In genomic region chr13:52428295-52428694, GRCh38 we compare ENCODE assay signal across 15 cellular contexts. TPM values are rescaled to one million over a fixed set of nuclear protein-coding genes. Genes with fewer than 3 reads are reported as not detected.
A peak's percentile ranks its signal among the peaks of the same experiment; 100 is the strongest.
DNase-seq lines count a peak whose midpoint lies in the region; ATAC-seq, FAIRE-seq and TF ChIP-seq lines count a peak whose summit lies in the region.
"Had no signal": no experiment of that assay in that cellular context is flagged by ENCODE, and none has a peak within 500 bp of the region (broad histone marks: within the 10 kb centered on the region; RNA-seq: fewer than 3 reads in every experiment).

No MANE protein-coding gene starts in this region.

- POLR2A ChIA-PET in HepG2 (lab: Yijun Ruan, JAX), result interaction anchor here (1.6 kb wide), 1 partner anchor 22 kb away, joined by 9 read pairs; the partner anchor contains the start of gene VPS36

- no peak overlapping the region for H3K18ac ChIP-seq in mesenchymal stem cell (ENCODE audit: low read depth in 1 of 2, low read length in 2 of 2)

- H3K4me3 ChIP-seq in Loucy (ENCODE audit: low read length, poor library complexity, severe bottlenecking) (peak overlapping the region; percentile 50), HepG2 (replicated peaks in 1 of 3; ENCODE audit: insufficient read depth in 1 of 3, low read depth in 2 of 3, low read length in 3 of 3) (no peak overlapping the region), mesenchymal stem cell (ENCODE audit: insufficient read depth in 1 of 2, low read depth in 1 of 2, low read length in 2 of 2) (no peak overlapping the region)
- H3K4me3 ChIP-seq: BLaER1 had no signal

- H3K23ac ChIP-seq in mesenchymal stem cell (ENCODE audit: low read length in 2 of 2), result no peak overlapping the region

- H2BK15ac ChIP-seq in mesenchymal stem cell (ENCODE audit: low read depth, poor library complexity, severe bottlenecking), result no peak overlapping the region

- DNase-seq in Caki2 (ENCODE audit: low read depth) (peak; percentile 25), astrocyte of the hippocampus (ENCODE audit: low read depth, low spot score) (peak; percentile 38), HepG2 (ENCODE audit: low spot score) (peak; percentile 82), germinal center (ENCODE audit: low spot score) (no peak), hippocampal formation (lab: John Stamatoyannopoulos, UW) (no peak), SIG-M5 (lab: John Stamatoyannopoulos, UW) (no peak), mesenchymal stem cell (no peak)
- DNase-seq: activated CD4-positive, alpha-beta T cell treated with anti-CD3 and anti-CD28 coated beads, Interleukin-2, amount 10 ng/mL, durations not matched to agents 7 days and 5 days; effector memory CD8-positive, alpha-beta T cell; HCEC 1CT; Kasumi-1; NCI-H446; stimulated activated naive CD8-positive, alpha-beta T cell treated with anti-CD3 and anti-CD28 coated beads, Interleukin-15, amount 100 ng/mL, for 72 hours had no signal

- FAIRE-seq in HepG2 (lab: Jason Lieb, UNC), result peak; percentile 56

- peaks cover 56% of the 10 kb centered on the region for H3K36me3 ChIP-seq in Loucy (ENCODE audit: insufficient read depth, low read length)
- H3K36me3 ChIP-seq in HepG2 (replicated peaks in 1 of 2; ENCODE audit: control insufficient read depth in 1 of 2, insufficient read depth in 2 of 2, low read length in 2 of 2), result peaks cover 3 to 28% of the 10 kb centered on the region in 2 experiments
- peaks cover 10 to 84% of the 10 kb centered on the region in 2 experiments for H3K36me3 ChIP-seq in mesenchymal stem cell (ENCODE audit: control insufficient read depth in 1 of 2, insufficient read depth in 2 of 2, low read depth in 1 of 2, low read length in 2 of 2)

- H2BK12ac ChIP-seq in mesenchymal stem cell (ENCODE audit: low read length in 2 of 2), result no peak overlapping the region

- no peak for TF ChIP-seq EP300 in HepG2 (IDR thresholded peaks at IDR 0.05; ENCODE audit: low read depth in 2 of 2, low read length in 2 of 2)
- TF ChIP-seq EP300 in HepG2 (CRISPR knock-in tag; IDR thresholded peaks at IDR 0.05; ENCODE audit: borderline replicate concordance), result no peak

- H2AFZ ChIP-seq in Loucy (ENCODE audit: low read length), result no peak overlapping the region
- no peak overlapping the region for H2AFZ ChIP-seq in HepG2 (ENCODE audit: low read length)
- H2AFZ ChIP-seq in mesenchymal stem cell (ENCODE audit: low read depth, low read length), result no peak overlapping the region

- no peak overlapping the region for H3K4ac ChIP-seq in mesenchymal stem cell (ENCODE audit: low read depth in 1 of 2, low read length in 2 of 2)

- BruUV-seq in HepG2 (replicated peaks; lab: Mats Ljungman, UMichigan), result no TSS peak

- ATAC-seq in HepG2, result peak; percentile 92
- ATAC-seq: effector memory CD8-positive, alpha-beta T cell; stimulated activated naive CD8-positive, alpha-beta T cell treated with anti-CD3 and anti-CD28 coated beads, Interleukin-15, amount 100 ng/mL, for 72 hours had no signal

- H3K27me3 ChIP-seq in Loucy (ENCODE audit: insufficient read depth, low read length, poor library complexity, severe bottlenecking), result no peaks in the 10 kb centered on the region
- H3K27me3 ChIP-seq in HepG2 (ENCODE audit: control insufficient read depth in 1 of 2, insufficient read depth in 2 of 2, low read length in 2 of 2), result no peaks in the 10 kb centered on the region
- H3K27me3 ChIP-seq in mesenchymal stem cell (ENCODE audit: control insufficient read depth in 1 of 2, insufficient read depth in 1 of 2, low read length in 2 of 2), result no peaks in the 10 kb centered on the region
- H3K27me3 ChIP-seq: BLaER1 had no signal

- peaks cover 6% of the 10 kb centered on the region for H3K79me1 ChIP-seq in mesenchymal stem cell (replicated peaks; ENCODE audit: low read length, poor library complexity, severe bottlenecking)

- H3K14ac ChIP-seq in mesenchymal stem cell (ENCODE audit: low read length in 2 of 2), result no peak overlapping the region

- TF ChIP-seq CTCF in Loucy (conservative IDR thresholded peaks at IDR 0.05; ENCODE audit: low read length) (no peak), HepG2 (CRISPR knock-in tag; IDR thresholded peaks at IDR 0.05) (no peak)

- H2BK120ac ChIP-seq in mesenchymal stem cell (ENCODE audit: low read depth, low read length), result no peak overlapping the region

- WGBS in HepG2 (ENCODE audit: low lambda C conversion rate), result 65% methylated on average over 2 of the region's 2 CpGs
- 94% methylated on average over 2 of the region's 2 CpGs for WGBS in mesenchymal stem cell

- H3K4me2 ChIP-seq in Loucy (ENCODE audit: low read depth, low read length, poor library complexity, severe bottlenecking), result peak overlapping the region; percentile 57
- no peak overlapping the region for H3K4me2 ChIP-seq in HepG2 (ENCODE audit: low read depth, low read length)
- H3K4me2 ChIP-seq in mesenchymal stem cell (ENCODE audit: low read length, poor library complexity, severe bottlenecking), result no peak overlapping the region
- H3K4me2 ChIP-seq: BLaER1 had no signal

- no peak overlapping the region for H2BK5ac ChIP-seq in mesenchymal stem cell (ENCODE audit: low read depth, low read length, poor library complexity, severe bottlenecking)

- peaks cover 3% of the 10 kb centered on the region; the same call in 1 of the 2 replicates for H3K79me2 ChIP-seq in Loucy (ENCODE audit: insufficient read depth, low read length)
- no peaks in the 10 kb centered on the region for H3K79me2 ChIP-seq in HepG2 (ENCODE audit: insufficient read depth, low read length)

- H2AK5ac ChIP-seq in mesenchymal stem cell (ENCODE audit: low read length, severe bottlenecking), result no peak overlapping the region

- CTCF ChIA-PET in HepG2 (lab: Yijun Ruan, JAX; ENCODE audit: low intra/inter-chr PET ratio, low total read pairs), result no interaction called here

- H4K20me1 ChIP-seq in Loucy (ENCODE audit: insufficient read depth, low read length, poor library complexity, severe bottlenecking), result no peaks in the 10 kb centered on the region
- no peaks in the 10 kb centered on the region for H4K20me1 ChIP-seq in HepG2 (ENCODE audit: insufficient read depth, low read length)
- H4K20me1 ChIP-seq: BLaER1 had no signal

- no peak for TF ChIP-seq RAD21 in HepG2 (CRISPR knock-in tag; IDR thresholded peaks at IDR 0.05)

- no peak for TF ChIP-seq POLR2A in HepG2 (IDR thresholded peaks at IDR 0.05; ENCODE audit: insufficient read depth in 1 of 2, low read depth in 2 of 2, low read length in 2 of 2)

- H4K91ac ChIP-seq in mesenchymal stem cell (ENCODE audit: low read length), result no peak overlapping the region

- H3K9me3 ChIP-seq in Loucy (ENCODE audit: insufficient read depth, low read depth, low read length) (no peaks in the 10 kb centered on the region), HepG2 (ENCODE audit: low read length) (no peaks in the 10 kb centered on the region), mesenchymal stem cell (ENCODE audit: control insufficient read depth, low read length) (no peaks in the 10 kb centered on the region)
- H3K9me3 ChIP-seq: BLaER1 had no signal

- no peaks in the 10 kb centered on the region for H3K9me2 ChIP-seq in Loucy (replicated peaks; ENCODE audit: low read depth, low read length)

- intact Hi-C loops in HepG2 (cut with micrococcal nuclease; ENCODE audit: unreplicated experiment), result loop anchor here (2.0 kb wide), 1 partner anchor 21 kb away; no protein-coding TSS in a partner anchor

- H3K27ac ChIP-seq in HepG2 (ENCODE audit: extremely low read length, insufficient read depth, low read length) (no peak overlapping the region), mesenchymal stem cell (ENCODE audit: low read length, poor library complexity, severe bottlenecking) (no peak overlapping the region)
- H3K27ac ChIP-seq: BLaER1 had no signal

- H4K8ac ChIP-seq in mesenchymal stem cell (ENCODE audit: low read length), result no peak overlapping the region

- H3K9ac ChIP-seq in Loucy (ENCODE audit: low read depth, low read length, poor library complexity, severe bottlenecking) (peak overlapping the region; percentile 62), HepG2 (ENCODE audit: insufficient read depth, low read depth, low read length) (no peak overlapping the region), mesenchymal stem cell (ENCODE audit: low read length) (no peak overlapping the region)
- H3K9ac ChIP-seq: BLaER1 had no signal

- peaks cover 4% of the 10 kb centered on the region; the same call in 1 of the 2 replicates for H3F3A ChIP-seq in Loucy (ENCODE audit: low read depth)

- in situ Hi-C loops in Caki2 (cut with HindIII; ENCODE audit: low pct_unique_long_range_greater_than_20kb, low sequenced_read_pairs), result no loop called here
- in situ Hi-C loops in HepG2 (cut with HindIII; ENCODE audit: extremely low pct_ligation_motif_present, low pct_unique_long_range_greater_than_20kb), result no loop called here

- H3K4me1 ChIP-seq in Loucy (ENCODE audit: insufficient read depth, low read length, poor library complexity, severe bottlenecking) (peaks cover 17% of the 10 kb centered on the region), HepG2 (ENCODE audit: insufficient read depth, low read length) (peaks cover 17% of the 10 kb centered on the region), mesenchymal stem cell (ENCODE audit: control insufficient read depth, insufficient read depth, low read depth, low read length) (no peaks in the 10 kb centered on the region)
- H3K4me1 ChIP-seq: BLaER1 had no signal

RNA-seq across cellular contexts. Expression of gene VPS36, which starts 22.1 kb away (rescaled TPM):
- 9.1 and 9.3 TPM in 2 replicates for total RNA-seq in Caki2 (2014; rRNA removed; shearing (Covaris generic); ENCODE audit: low replicate concordance)
- 22.0 and 22.4 TPM in 2 replicates for total RNA-seq in HepG2 (2016; rRNA removed; fragmentation: Illumina TruSeq; extraction: Trizol)
- 12.7 and 13.9 TPM in 2 replicates for total RNA-seq in HepG2 (2016; cell fraction: cytosol; rRNA removed; fragmentation: Illumina TruSeq; extraction: Trizol; ENCODE audit: low read depth)
- total RNA-seq in HepG2 (2016; cell fraction: insoluble cytoplasmic fraction; rRNA removed; fragmentation: Illumina TruSeq; extraction: Trizol), result 19.3 and 21.4 TPM in 2 replicates
- total RNA-seq in HepG2 (2016; cell fraction: membrane; rRNA removed; fragmentation: Illumina TruSeq; extraction: Trizol), result 10.3 and 11.4 TPM in 2 replicates
- 50.1 and 52.0 TPM in 2 replicates for total RNA-seq in HepG2 (2016; cell fraction: nucleus; rRNA removed; fragmentation: Illumina TruSeq; extraction: Trizol)
- polyA plus RNA-seq in HepG2 (2011; rRNA removed), result 13.6 and 17.2 TPM in 2 replicates
- 4.5 and 6.7 TPM in 2 replicates for polyA plus RNA-seq in HepG2 (2011; cell fraction: cytosol; rRNA removed)
- polyA plus RNA-seq in HepG2 (2011; cell fraction: nucleus; rRNA removed), result 27.7 and 36.3 TPM in 2 replicates
- polyA plus RNA-seq in HepG2 (2012), result 12.7 and 15.8 TPM in 2 replicates
- polyA plus RNA-seq in HepG2 (2016; cell fraction: cytosol; fragmentation: Illumina TruSeq; extraction: Trizol; ENCODE audit: low read depth), result 3.9 and 4.1 TPM in 2 replicates
- 24.8 and 28.0 TPM in 2 replicates for polyA plus RNA-seq in HepG2 (2016; cell fraction: insoluble cytoplasmic fraction; fragmentation: Illumina TruSeq; extraction: Trizol; ENCODE audit: low read depth)
- 8.7 and 8.9 TPM in 2 replicates for polyA plus RNA-seq in HepG2 (2016; cell fraction: membrane; fragmentation: Illumina TruSeq; extraction: Trizol; ENCODE audit: low read depth)
- polyA plus RNA-seq in HepG2 (2016; cell fraction: nucleus; fragmentation: Illumina TruSeq; extraction: Trizol; ENCODE audit: insufficient read depth, low read depth), result 71.2 and 78.2 TPM in 2 replicates
- polyA minus RNA-seq in HepG2 (2011; rRNA and poly(A)+ RNA removed; ENCODE audit: low replicate concordance), result 5.9 and 12.4 TPM in 2 replicates
- 4.7 TPM in 2 replicates for polyA minus RNA-seq in HepG2 (2011; cell fraction: cytosol; rRNA and poly(A)+ RNA removed)
- 48.2 and 61.0 TPM in 2 replicates for polyA minus RNA-seq in HepG2 (2011; cell fraction: nucleus; rRNA and poly(A)+ RNA removed)
- 23.3 TPM for polyA plus RNA-seq in mesenchymal stem cell (2013, experiment 1 of 2)
- 24.1 TPM for polyA plus RNA-seq in mesenchymal stem cell (2013, experiment 2 of 2)

RNA-seq across cellular contexts. Expression of gene THSD1, which starts 22.3 kb away (rescaled TPM):
- total RNA-seq in Caki2 (2014; rRNA removed; shearing (Covaris generic); ENCODE audit: low replicate concordance), result 45.2 and 47.5 TPM in 2 replicates
- 0.11 TPM in 1 of 2 replicates, not detected in the other for total RNA-seq in HepG2 (2016; rRNA removed; fragmentation: Illumina TruSeq; extraction: Trizol)
- 0.51 and 0.62 TPM in 2 replicates for total RNA-seq in HepG2 (2016; cell fraction: cytosol; rRNA removed; fragmentation: Illumina TruSeq; extraction: Trizol; ENCODE audit: low read depth)
- 0.06 TPM in 1 of 2 replicates, not detected in the other for total RNA-seq in HepG2 (2016; cell fraction: insoluble cytoplasmic fraction; rRNA removed; fragmentation: Illumina TruSeq; extraction: Trizol)
- 0.21 and 0.37 TPM in 2 replicates for total RNA-seq in HepG2 (2016; cell fraction: membrane; rRNA removed; fragmentation: Illumina TruSeq; extraction: Trizol)
- not detected in 2 replicates for total RNA-seq in HepG2 (2016; cell fraction: nucleus; rRNA removed; fragmentation: Illumina TruSeq; extraction: Trizol)
- polyA plus RNA-seq in HepG2 (2011; rRNA removed), result 0.15 and 0.18 TPM in 2 replicates
- 0.05 and 0.06 TPM in 2 replicates for polyA plus RNA-seq in HepG2 (2011; cell fraction: cytosol; rRNA removed)
- polyA plus RNA-seq in HepG2 (2011; cell fraction: nucleus; rRNA removed), result 0.52 and 0.61 TPM in 2 replicates
- polyA plus RNA-seq in HepG2 (2012), result 0.15 TPM in 1 of 2 replicates, not detected in the other
- not detected in 2 replicates for polyA plus RNA-seq in HepG2 (2016; cell fraction: cytosol; fragmentation: Illumina TruSeq; extraction: Trizol; ENCODE audit: low read depth)
- not detected in 2 replicates for polyA plus RNA-seq in HepG2 (2016; cell fraction: insoluble cytoplasmic fraction; fragmentation: Illumina TruSeq; extraction: Trizol; ENCODE audit: low read depth)
- not detected in 2 replicates for polyA plus RNA-seq in HepG2 (2016; cell fraction: membrane; fragmentation: Illumina TruSeq; extraction: Trizol; ENCODE audit: low read depth)
- polyA plus RNA-seq in HepG2 (2016; cell fraction: nucleus; fragmentation: Illumina TruSeq; extraction: Trizol; ENCODE audit: insufficient read depth, low read depth), result 0.16 TPM in 1 of 2 replicates, not detected in the other
- polyA minus RNA-seq in HepG2 (2011; rRNA and poly(A)+ RNA removed; ENCODE audit: low replicate concordance), result 0.20 and 3.8 TPM in 2 replicates
- polyA minus RNA-seq in HepG2 (2011; cell fraction: cytosol; rRNA and poly(A)+ RNA removed), result not detected in 2 replicates
- 0.26 and 0.37 TPM in 2 replicates for polyA minus RNA-seq in HepG2 (2011; cell fraction: nucleus; rRNA and poly(A)+ RNA removed)
- polyA plus RNA-seq in mesenchymal stem cell (2013, experiment 1 of 2), result 0.14 TPM
- polyA plus RNA-seq in mesenchymal stem cell (2013, experiment 2 of 2), result 0.07 TPM

RNA-seq across cellular contexts. Expression of gene CKAP2, which starts 27.0 kb away (rescaled TPM):
- 24.1 and 26.5 TPM in 2 replicates for total RNA-seq in Caki2 (2014; rRNA removed; shearing (Covaris generic); ENCODE audit: low replicate concordance)
- total RNA-seq in HepG2 (2016; rRNA removed; fragmentation: Illumina TruSeq; extraction: Trizol), result 40.3 and 72.3 TPM in 2 replicates
- total RNA-seq in HepG2 (2016; cell fraction: cytosol; rRNA removed; fragmentation: Illumina TruSeq; extraction: Trizol; ENCODE audit: low read depth), result 5.2 and 5.6 TPM in 2 replicates
- total RNA-seq in HepG2 (2016; cell fraction: insoluble cytoplasmic fraction; rRNA removed; fragmentation: Illumina TruSeq; extraction: Trizol), result 38.2 and 69.0 TPM in 2 replicates
- 15.4 and 19.6 TPM in 2 replicates for total RNA-seq in HepG2 (2016; cell fraction: membrane; rRNA removed; fragmentation: Illumina TruSeq; extraction: Trizol)
- 36.5 and 37.2 TPM in 2 replicates for total RNA-seq in HepG2 (2016; cell fraction: nucleus; rRNA removed; fragmentation: Illumina TruSeq; extraction: Trizol)
- 4.9 and 6.7 TPM in 2 replicates for polyA plus RNA-seq in HepG2 (2011; rRNA removed)
- polyA plus RNA-seq in HepG2 (2011; cell fraction: cytosol; rRNA removed), result 3.7 and 5.1 TPM in 2 replicates
- polyA plus RNA-seq in HepG2 (2011; cell fraction: nucleus; rRNA removed), result 5.0 and 5.6 TPM in 2 replicates
- 12.9 and 23.5 TPM in 2 replicates for polyA plus RNA-seq in HepG2 (2012)
- polyA plus RNA-seq in HepG2 (2016; cell fraction: cytosol; fragmentation: Illumina TruSeq; extraction: Trizol; ENCODE audit: low read depth), result 2.6 and 3.1 TPM in 2 replicates
- polyA plus RNA-seq in HepG2 (2016; cell fraction: insoluble cytoplasmic fraction; fragmentation: Illumina TruSeq; extraction: Trizol; ENCODE audit: low read depth), result 77.0 and 80.7 TPM in 2 replicates
- polyA plus RNA-seq in HepG2 (2016; cell fraction: membrane; fragmentation: Illumina TruSeq; extraction: Trizol; ENCODE audit: low read depth), result 8.4 TPM in 2 replicates
- 50.3 and 52.7 TPM in 2 replicates for polyA plus RNA-seq in HepG2 (2016; cell fraction: nucleus; fragmentation: Illumina TruSeq; extraction: Trizol; ENCODE audit: insufficient read depth, low read depth)
- 2.7 and 7.5 TPM in 2 replicates for polyA minus RNA-seq in HepG2 (2011; rRNA and poly(A)+ RNA removed; ENCODE audit: low replicate concordance)
- polyA minus RNA-seq in HepG2 (2011; cell fraction: cytosol; rRNA and poly(A)+ RNA removed), result 12.1 and 17.6 TPM in 2 replicates
- 21.6 and 22.9 TPM in 2 replicates for polyA minus RNA-seq in HepG2 (2011; cell fraction: nucleus; rRNA and poly(A)+ RNA removed)
- polyA plus RNA-seq in mesenchymal stem cell (2013, experiment 1 of 2), result 22.2 TPM
- 23.1 TPM for polyA plus RNA-seq in mesenchymal stem cell (2013, experiment 2 of 2)

Comparison
In these comparisons a context has a peak if more than half of its experiments do, and no peak if none do; other contexts are left out.
1. DNase-seq: peak in Caki2 (single experiment), astrocyte of the hippocampus (single experiment) and HepG2 (single experiment); none in germinal center (single experiment), hippocampal formation (0 of 2), SIG-M5 (single experiment) and mesenchymal stem cell (single experiment).
2. RNA of gene THSD1, which starts 22.3 kb away (total RNA-seq): 45.2 to 47.5 TPM in Caki2; 0.06 to 0.62 TPM in HepG2; every median in the first group is over 10 times any median in the second.